In genomic region chr19:11587302-11587972, GRCh38 we compare ENCODE assay signal across 8 cellular contexts. TPM values are rescaled to one million over a fixed set of nuclear protein-coding genes. Genes with fewer than 3 reads are reported as not detected.
A peak's percentile ranks its signal among the peaks of the same experiment; 100 is the strongest.
DNase-seq lines count a peak whose midpoint lies in the region; ATAC-seq and TF ChIP-seq lines count a peak whose summit lies in the region.

No MANE protein-coding gene starts in this region.

- no peak overlapping the region for H3K4me3 ChIP-seq in DOHH2 (ENCODE audit: low read length)
- H3K4me3 ChIP-seq in fibroblast of villous mesenchyme (ENCODE audit: low read depth, low read length), result no peak overlapping the region

- DNase-seq in LoVo (ENCODE audit: low spot score), result peak; percentile 70
- DNase-seq in RWPE1 (ENCODE audit: low spot score), result peak; percentile 73
- peak; percentile 62 for DNase-seq in activated T-helper 1 cell treated with anti-CD3 and anti-CD28 coated beads, Interleukin-2, amount 50 U/mL, for 16 hours (ENCODE audit: low read depth in 1 of 2, low spot score in 1 of 2)
- peak; percentile 69 for DNase-seq in fibroblast of villous mesenchyme (ENCODE audit: low read depth)
- DNase-seq in omental fat pad (ENCODE audit: low spot score), result peak; percentile 71
- DNase-seq in substantia nigra (lab: John Stamatoyannopoulos, UW), result peak in 45 of 49 donors; percentile 1 to 76 (median 44)

- peaks cover 16% of the 10 kb centered on the region for H3F3A ChIP-seq in DOHH2 (ENCODE audit: control insufficient read depth, insufficient read depth)

- CTCF ChIA-PET in RWPE1 (lab: Yijun Ruan, JAX), result interaction anchor here (0.6 to 1.2 kb wide), 5 partner anchors 7 to 104 kb away, joined by 3 to 5 read pairs (median 4); partner anchors contain the start of gene ELOF1

- H3K27ac ChIP-seq in DOHH2 (ENCODE audit: low read depth, low read length) (no peak overlapping the region; the same call in 1 of the 2 replicates), RWPE1 (peak overlapping the region; percentile 44), substantia nigra (ENCODE audit: low read depth, low read length, poor library complexity, severe bottlenecking) (peak overlapping the region; percentile 49)

- POLR2A ChIA-PET in RWPE1 (lab: Yijun Ruan, JAX; ENCODE audit: low non-redundant PET), result no interaction called here

- H4K20me1 ChIP-seq in DOHH2 (ENCODE audit: control insufficient read depth, insufficient read depth, low read depth, low read length), result no peaks in the 10 kb centered on the region

- H3K79me2 ChIP-seq in DOHH2 (ENCODE audit: control insufficient read depth, low read length), result no peaks in the 10 kb centered on the region

- ATAC-seq in omental fat pad (ENCODE audit: low FRiP score) (peak; percentile 81), GM21723 (IDR thresholded peaks at IDR 0.05; ENCODE audit: unreplicated experiment) (no peak)

- no peaks in the 10 kb centered on the region for H3K36me3 ChIP-seq in DOHH2 (ENCODE audit: control insufficient read depth, low read length)

- H3K4me2 ChIP-seq in DOHH2 (ENCODE audit: low read length), result peak overlapping the region; percentile 21

- no peaks in the 10 kb centered on the region for H3K9me2 ChIP-seq in DOHH2 (replicated peaks; ENCODE audit: control insufficient read depth, low read length)

- H3K27me3 ChIP-seq in DOHH2 (ENCODE audit: control insufficient read depth, low read length), result no peaks in the 10 kb centered on the region

- H3K4me1 ChIP-seq in DOHH2 (ENCODE audit: control insufficient read depth, low read length), result peaks cover 34% of the 10 kb centered on the region

- H3K9me3 ChIP-seq in DOHH2 (ENCODE audit: control insufficient read depth, insufficient read depth, low read length), result no peaks in the 10 kb centered on the region

- TF ChIP-seq CTCF in DOHH2 (IDR thresholded peaks at IDR 0.05; ENCODE audit: low read depth, low read length, poor library complexity, severe bottlenecking) (peak; percentile 92), RWPE1 (conservative IDR thresholded peaks at IDR 0.05; ENCODE audit: low read depth) (peak; percentile 78), fibroblast of villous mesenchyme (IDR thresholded peaks at IDR 0.05; ENCODE audit: insufficient read depth, low read depth, low read length) (peak; percentile 95), omental fat pad (IDR thresholded peaks at IDR 0.05) (peak in 1 of 3 donors; percentile 84)

RNA-seq across cellular contexts. Expression of gene ZNF627, which starts 9.8 kb away (rescaled TPM):
- 16.8 and 19.0 TPM in 2 replicates for total RNA-seq in fibroblast of villous mesenchyme
- total RNA-seq in omental fat pad, result 10 to 100 TPM in 1 of 4 donors, 1 to 10 TPM in 3; 5.4 to 12.1 (median 6.2) TPM

RNA-seq across cellular contexts. Expression of gene ACP5, which starts 10.0 kb away (rescaled TPM):
- total RNA-seq in fibroblast of villous mesenchyme (0.43 and 2.3 TPM in 2 replicates), omental fat pad (100 to 1,000 TPM in 1 of 4 donors, 10 to 100 TPM in 3; 24.4 to 133 (median 36.1) TPM)

RNA-seq across cellular contexts. Expression of gene ELOF1, which starts 28.4 kb away (rescaled TPM):
- total RNA-seq in fibroblast of villous mesenchyme, result 31.1 and 36.7 TPM in 2 replicates
- 10 to 100 TPM; 32.0 to 39.8 (median 33.7) TPM for total RNA-seq in omental fat pad

RNA-seq across cellular contexts. Expression of gene CNN1, which starts 48.8 kb away (rescaled TPM):
- 61.3 and 148 TPM in 2 replicates for total RNA-seq in fibroblast of villous mesenchyme
- 10 to 100 TPM in 2 of 4 donors, 1 to 10 TPM in 2; 6.4 to 43.8 (median 14.5) TPM for total RNA-seq in omental fat pad

RNA-seq across cellular contexts. Expression of gene ECSIT, which starts 58.5 kb away (rescaled TPM):
- total RNA-seq in fibroblast of villous mesenchyme, result 22.9 and 27.4 TPM in 2 replicates
- 10 to 100 TPM; 25.0 to 63.1 (median 33.2) TPM for total RNA-seq in omental fat pad
